In genomic region chr11:110074499-110074898, GRCh38 we compare ENCODE assay signal across 4 cellular contexts.
"Had no signal": no experiment of that assay in that cellular context is flagged by ENCODE, and none has a peak within 500 bp of the region (broad histone marks: within the 10 kb centered on the region; RNA-seq: fewer than 3 reads in every experiment).

No MANE protein-coding gene starts in this region.

- H3K4me3 Mint-ChIP-seq: GM23338, H9 had no signal

- H3K27ac Mint-ChIP-seq: GM23338, H9 had no signal

- DNase-seq: H9, HCEC 1CT, IMR-90 had no signal

- H3K4me3 ChIP-seq: GM23338 had no signal
